In the genomic region with DNA sequence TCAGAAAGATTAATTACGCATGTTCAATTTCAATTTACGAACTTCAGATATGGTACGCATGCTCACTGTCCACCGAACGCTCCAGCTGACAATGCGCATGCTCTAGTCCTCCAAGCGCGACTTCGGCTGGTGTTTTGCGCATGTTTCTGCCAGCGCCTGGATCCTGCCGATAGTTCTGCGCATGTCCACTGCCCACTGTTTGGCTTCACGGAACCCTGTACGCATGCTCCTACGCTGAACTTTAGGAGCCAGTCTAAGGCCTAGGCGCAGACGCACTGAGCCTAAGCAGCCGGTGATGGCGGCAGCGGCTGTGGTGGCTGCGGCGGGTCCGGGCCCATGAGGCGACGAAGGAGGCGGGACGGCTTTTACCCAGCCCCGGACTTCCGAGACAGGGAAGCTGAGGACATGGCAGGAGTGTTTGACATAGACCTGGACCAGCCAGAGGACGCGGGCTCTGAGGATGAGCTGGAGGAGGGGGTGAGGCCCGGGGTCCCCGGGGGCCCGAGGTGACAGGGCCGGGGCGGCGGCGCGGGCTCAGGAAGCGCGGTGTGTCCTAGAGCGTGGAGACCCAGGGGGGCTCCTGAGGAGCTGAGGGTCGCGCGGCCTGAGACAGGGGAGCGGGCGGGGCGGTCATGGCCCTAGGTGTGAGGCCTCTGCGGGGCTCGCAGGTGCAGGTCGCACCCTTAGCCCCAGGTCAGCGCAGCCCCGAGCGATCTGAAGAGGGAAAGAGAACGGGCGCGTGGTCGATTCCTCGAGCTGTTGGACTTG, we compare ENCODE assay signal across 1 cellular context.
TF ChIP-seq lines count a peak whose summit lies in the region.

TSS of gene RPS6KB1 (plus strand) at position 273 of the 768 bp plus-strand sequence. CDS start at position 337, 64 bp downstream.
TSS of gene TUBD1 (minus strand) at position 95 of the 768 bp plus-strand sequence. CDS start 1,941 bp downstream, outside the sequence.

TF ChIP-seq in K562, 482 proteins besides CTCF, POLR2A, EP300 and RAD21 (continued from another document and continues in another):
- TF ChIP-seq ELK1 (CRISPR knock-in tag; IDR thresholded peaks at IDR 0.05) (no peak), ZNF274 (IDR thresholded peaks at IDR 0.05; ENCODE audit: borderline replicate concordance, low read depth, low read length) (no peak), HDAC8 (tag; IDR thresholded peaks at IDR 0.05) (no peak), PCBP2 (IDR thresholded peaks at IDR 0.05; ENCODE audit: low read depth, low read length, poor library complexity, severe bottlenecking) (no peak), NUFIP1 (IDR thresholded peaks at IDR 0.05; ENCODE audit: partially characterized antibody) (no peak), SRSF3 (IDR thresholded peaks at IDR 0.05; ENCODE audit: insufficient read depth, low read length) (no peak), PRDM10 (IDR thresholded peaks at IDR 0.05; ENCODE audit: partially characterized antibody) (no peak), ZNF311 (CRISPR knock-in tag; IDR thresholded peaks at IDR 0.05) (no peak), ZNF121 (CRISPR knock-in tag; conservative IDR thresholded peaks at IDR 0.05) (no peak; the same call in 1 of the 2 replicates), FOXP1 (CRISPR knock-in tag; IDR thresholded peaks at IDR 0.05) (peak; percentile 90), PHB2 (IDR thresholded peaks at IDR 0.05; ENCODE audit: low read depth) (no peak), PHF21A (IDR thresholded peaks at IDR 0.05; ENCODE audit: borderline replicate concordance, low read depth) (no peak), POLR2AphosphoS5 (IDR thresholded peaks at IDR 0.05; ENCODE audit: control insufficient read depth, insufficient read depth, low read depth, low read length) (peak; percentile 93), IFI16 (CRISPR knock-in tag; IDR thresholded peaks at IDR 0.05) (no peak), CUX1 (CRISPR knock-in tag; IDR thresholded peaks at IDR 0.05) (no peak), DLX4 (CRISPR knock-in tag; IDR thresholded peaks at IDR 0.05) (no peak), POLR2AphosphoS2 (IDR thresholded peaks at IDR 0.05; ENCODE audit: low read length) (peak; percentile 60; the same call in 1 of the 2 replicates), NR2F6 (CRISPR knock-in tag; IDR thresholded peaks at IDR 0.05) (no peak), MXI1 (IDR thresholded peaks at IDR 0.05; ENCODE audit: low read depth, low read length) (0 out of 2 replicates have a peak, but pooled peaks have one; percentile 10), USF1 (CRISPR knock-in tag; IDR thresholded peaks at IDR 0.05) (peak; percentile 18; the same call in 1 of the 2 replicates), MCM5 (IDR thresholded peaks at IDR 0.05; ENCODE audit: low read depth) (no peak), KDM2B (CRISPR knock-in tag; IDR thresholded peaks at IDR 0.05) (no peak), PTBP1 (IDR thresholded peaks at IDR 0.05; ENCODE audit: low read depth, low read length) (no peak), ETV5 (CRISPR knock-in tag; IDR thresholded peaks at IDR 0.05; ENCODE audit: low read depth) (no peak), ZNF583 (CRISPR knock-in tag; IDR thresholded peaks at IDR 0.05) (no peak), RFX5 (IDR thresholded peaks at IDR 0.05; ENCODE audit: low read depth, low read length) (no peak), CC2D1A (IDR thresholded peaks at IDR 0.05) (no peak), ATF1 (CRISPR knock-in tag; IDR thresholded peaks at IDR 0.05) (no peak), ATF1 (tag; IDR thresholded peaks at IDR 0.05) (peak; percentile 54), RBFOX2 (IDR thresholded peaks at IDR 0.05; ENCODE audit: low read depth, low read length) (peak; percentile 100), PPARD (CRISPR knock-in tag; IDR thresholded peaks at IDR 0.05) (no peak)
- TF ChIP-seq, protein P1, sequence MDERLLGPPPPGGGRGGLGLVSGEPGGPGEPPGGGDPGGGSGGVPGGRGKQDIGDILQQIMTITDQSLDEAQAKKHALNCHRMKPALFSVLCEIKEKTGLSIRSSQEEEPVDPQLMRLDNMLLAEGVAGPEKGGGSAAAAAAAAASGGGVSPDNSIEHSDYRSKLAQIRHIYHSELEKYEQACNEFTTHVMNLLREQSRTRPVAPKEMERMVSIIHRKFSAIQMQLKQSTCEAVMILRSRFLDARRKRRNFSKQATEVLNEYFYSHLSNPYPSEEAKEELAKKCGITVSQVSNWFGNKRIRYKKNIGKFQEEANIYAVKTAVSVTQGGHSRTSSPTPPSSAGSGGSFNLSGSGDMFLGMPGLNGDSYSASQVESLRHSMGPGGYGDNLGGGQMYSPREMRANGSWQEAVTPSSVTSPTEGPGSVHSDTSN (CRISPR knock-in tag; IDR thresholded peaks at IDR 0.05; ENCODE audit: low read depth) = no peak
- TF ChIP-seq, protein P1 (tag; conservative IDR thresholded peaks at IDR 0.05; ENCODE audit: low read depth) = no peak; the same call in 1 of the 2 replicates
